In genomic region chr5:113896789-113897188, GRCh38 we compare ENCODE assay signal across 28 cellular contexts.
"Had no signal": no experiment of that assay in that cellular context is flagged by ENCODE, and none has a peak within 500 bp of the region (broad histone marks: within the 10 kb centered on the region; RNA-seq: fewer than 3 reads in every experiment).

No MANE protein-coding gene starts in this region.

- H3K27me3 ChIP-seq: left lung, testis, thyroid gland, transverse colon, upper lobe of right lung had no signal

- H3K36me3 Mint-ChIP-seq: mesothelial cell of epicardium; naive B cell; natural killer cell treated with Interleukin-12 subunit alpha and Interleukin-12 subunit beta and Interleukin-15 and Interleukin-18, amount 100 ng/mL, for 72 hours; stimulated activated naive B cell treated with anti-CD40 and anti-IgM and Interleukin-4, amounts not matched to agents 10 μg/mL and 1 μg/mL and 100 μg/mL, for 72 hours had no signal

- H3K9me3 Mint-ChIP-seq: mesothelial cell of epicardium, neural crest cell had no signal

- H3K27ac ChIP-seq: left lung, lower lobe of right lung, parathyroid adenoma, skin epidermis, stomach, testis, thyroid gland, transverse colon, upper lobe of right lung had no signal

- ATAC-seq: left colon; left lung; lower lobe of right lung; natural killer cell treated with Interleukin-12 subunit alpha and Interleukin-12 subunit beta and Interleukin-15 and Interleukin-18, amount 100 ng/mL, for 72 hours; right cardiac atrium; sciatic nerve; stimulated activated naive B cell treated with anti-CD40 and anti-IgM and Interleukin-4, amounts not matched to agents 10 μg/mL and 1 μg/mL and 100 μg/mL, for 72 hours; stimulated activated naive CD8-positive, alpha-beta T cell treated with anti-CD3 and anti-CD28 coated beads, Interleukin-15, Interleukin-2, amounts not matched to agents 100 U/mL and 50 U/mL, for 24 hours; upper lobe of right lung had no signal

- H2AFZ ChIP-seq: parathyroid adenoma had no signal

- H3K4me1 Mint-ChIP-seq: naive B cell; stimulated activated naive B cell treated with anti-CD40 and anti-IgM and Interleukin-4, amounts not matched to agents 10 μg/mL and 1 μg/mL and 100 μg/mL, for 72 hours had no signal

- H3K4me1 ChIP-seq: left lung, lower lobe of right lung, parathyroid adenoma, stomach, testis, thyroid gland, transverse colon, upper lobe of right lung had no signal

- H3K9me3 ChIP-seq: left lung, lower lobe of right lung, stomach, testis, thyroid gland, transverse colon, upper lobe of right lung had no signal

- H3K79me2 ChIP-seq: parathyroid adenoma had no signal

- H3K27ac Mint-ChIP-seq: mesothelial cell of epicardium; naive B cell; natural killer cell treated with Interleukin-12 subunit alpha and Interleukin-12 subunit beta and Interleukin-15 and Interleukin-18, amount 100 ng/mL, for 72 hours; stimulated activated naive B cell treated with anti-CD40 and anti-IgM and Interleukin-4, amounts not matched to agents 10 μg/mL and 1 μg/mL and 100 μg/mL, for 72 hours had no signal

- H3K4me3 Mint-ChIP-seq: mesothelial cell of epicardium; naive B cell; natural killer cell treated with Interleukin-12 subunit alpha and Interleukin-12 subunit beta and Interleukin-15 and Interleukin-18, amount 100 ng/mL, for 72 hours; neural crest cell; stimulated activated naive B cell treated with anti-CD40 and anti-IgM and Interleukin-4, amounts not matched to agents 10 μg/mL and 1 μg/mL and 100 μg/mL, for 72 hours had no signal

- DNase-seq: hippocampal formation; kidney; left colon; left lung; lower lobe of right lung; mammary epithelial cell; mesenchymal stem cell; naive B cell; occipital lobe; right cardiac atrium; stimulated activated CD4-positive, alpha-beta T cell treated with anti-CD3 and anti-CD28 coated beads, Interleukin-12 subunit alpha, Interleukin-12 subunit beta, amount 100 ng/mL, for 4 hours; stimulated activated CD4-positive, alpha-beta T cell treated with anti-CD3 and anti-CD28 coated beads, Interleukin-15, amount 100 ng/mL, for 24 hours; stimulated activated CD4-positive, alpha-beta T cell treated with anti-CD3 and anti-CD28 coated beads, Interleukin-2, amount 100 ng/mL, for 24 hours; stimulated activated CD4-positive, alpha-beta T cell treated with anti-CD3 and anti-CD28 coated beads, Interleukin-4, amount 100 ng/mL, for 1 hour; stimulated activated naive B cell treated with anti-CD40 and anti-IgM and Interleukin-4, amounts not matched to agents 10 μg/mL and 1 μg/mL and 100 μg/mL, for 72 hours; stimulated activated naive CD8-positive, alpha-beta T cell treated with anti-CD3 and anti-CD28 coated beads, Interleukin-15, Interleukin-2, amounts not matched to agents 100 U/mL and 50 U/mL, for 24 hours; stomach; testis; thyroid gland; transverse colon; upper lobe of right lung had no signal

- H3K36me3 ChIP-seq: left lung, lower lobe of right lung, stomach, thyroid gland, transverse colon, upper lobe of right lung had no signal

- FAIRE-seq: kidney, urothelium cell line had no signal

- H3K9ac ChIP-seq: parathyroid adenoma had no signal

- H3K27me3 Mint-ChIP-seq: naive B cell; natural killer cell treated with Interleukin-12 subunit alpha and Interleukin-12 subunit beta and Interleukin-15 and Interleukin-18, amount 100 ng/mL, for 72 hours; stimulated activated naive B cell treated with anti-CD40 and anti-IgM and Interleukin-4, amounts not matched to agents 10 μg/mL and 1 μg/mL and 100 μg/mL, for 72 hours had no signal

- H3K4me3 ChIP-seq: left lung, lower lobe of right lung, skin epidermis, stomach, testis, thyroid gland, transverse colon, upper lobe of right lung had no signal
